8 cellular contexts compared by ENCODE assay signal in the genomic region with DNA sequence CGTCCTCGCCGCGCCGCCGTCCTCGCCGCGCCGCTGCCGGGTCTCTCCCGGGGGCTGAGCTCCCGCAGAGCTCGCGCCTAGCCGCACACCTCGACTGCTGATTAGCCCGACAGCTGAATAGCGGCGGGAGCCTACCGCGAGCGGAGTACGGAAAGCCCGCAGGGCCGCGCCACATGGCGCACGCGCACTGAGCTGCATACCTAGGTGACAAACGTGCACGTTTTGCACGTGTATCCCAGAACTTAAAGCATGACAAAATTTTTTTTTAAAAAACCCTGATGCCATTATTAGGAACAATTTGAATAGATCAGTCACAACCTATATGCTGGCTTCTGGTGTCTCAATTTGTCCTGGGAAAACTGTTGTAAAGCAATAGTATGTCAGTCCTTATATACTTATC. TPM values are rescaled to one million over a fixed set of nuclear protein-coding genes. Genes with fewer than 3 reads are reported as not detected.
A peak's percentile ranks its signal among the peaks of the same experiment; 100 is the strongest.
DNase-seq lines count a peak whose midpoint lies in the region; ATAC-seq and TF ChIP-seq lines count a peak whose summit lies in the region.

A gene with protein sequence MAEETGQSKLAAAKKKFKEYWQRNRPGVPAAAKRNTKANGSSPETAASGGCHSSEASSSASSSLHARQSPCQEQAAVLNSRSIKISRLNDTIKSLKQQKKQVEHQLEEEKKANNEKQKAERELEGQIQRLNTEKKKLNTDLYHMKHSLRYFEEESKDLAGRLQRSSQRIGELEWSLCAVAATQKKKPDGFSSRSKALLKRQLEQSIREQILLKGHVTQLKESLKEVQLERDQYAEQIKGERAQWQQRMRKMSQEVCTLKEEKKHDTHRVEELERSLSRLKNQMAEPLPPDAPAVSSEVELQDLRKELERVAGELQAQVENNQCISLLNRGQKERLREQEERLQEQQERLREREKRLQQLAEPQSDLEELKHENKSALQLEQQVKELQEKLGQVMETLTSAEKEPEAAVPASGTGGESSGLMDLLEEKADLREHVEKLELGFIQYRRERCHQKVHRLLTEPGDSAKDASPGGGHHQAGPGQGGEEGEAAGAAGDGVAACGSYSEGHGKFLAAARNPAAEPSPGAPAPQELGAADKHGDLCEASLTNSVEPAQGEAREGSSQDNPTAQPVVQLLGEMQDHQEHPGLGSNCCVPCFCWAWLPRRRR (minus strand): TSS at position 122 of the 400 bp plus-strand sequence. CDS start 48,117 bp downstream, outside the sequence.

- TF ChIP-seq CTCF in endothelial cell (IDR thresholded peaks at IDR 0.05; ENCODE audit: unreplicated experiment): no peak
- no peak for TF ChIP-seq CTCF in OCI-LY7 (conservative IDR thresholded peaks at IDR 0.05; ENCODE audit: low read length)

- no peaks in the 10 kb centered on the region for H3K4me1 ChIP-seq in OCI-LY7 (ENCODE audit: insufficient read depth, low read length, poor library complexity, severe bottlenecking)

- no peaks in the 10 kb centered on the region for H3K9me3 Mint-ChIP-seq in endothelial cell (ENCODE audit: unreplicated experiment)

- CTCF ChIA-PET in OCI-LY7 (lab: Charles Lee; ENCODE audit: unreplicated experiment): no interaction called here

- H3K79me2 ChIP-seq in OCI-LY7 (ENCODE audit: insufficient read depth, low read depth, low read length): no peaks in the 10 kb centered on the region

- no peaks in the 10 kb centered on the region for H3K9me2 ChIP-seq in OCI-LY7 (ENCODE audit: insufficient read depth, low read length)

- peak; percentile 60 to 86 for DNase-seq in NCI-H524 (lab: John Stamatoyannopoulos, UW)
- peak; percentile 61 to 71 (median 67) for DNase-seq in activated CD8-positive, alpha-beta memory T cell treated with anti-CD3 and anti-CD28 coated beads for 48 hours (ENCODE audit: low read depth in 2 of 3, low spot score in 2 of 3)
- peak; percentile 68 for DNase-seq in endothelial cell (ENCODE audit: low spot score)
- DNase-seq in middle frontal gyrus (ENCODE audit: extremely low spot score, low spot score): peak; percentile 7
- DNase-seq in stimulated activated CD8-positive, alpha-beta memory T cell treated with anti-CD3 and anti-CD28 coated beads, Interleukin-2, amount 100 ng/mL, for 1 hour (ENCODE audit: low read depth in 2 of 2): peak; percentile 56 to 76
- DNase-seq in OCI-LY7 (ENCODE audit: low spot score): no peak

- intact Hi-C loops in OCI-LY7 (cut with micrococcal nuclease; ENCODE audit: unreplicated experiment): no loop called here

- H3K27ac ChIP-seq in OCI-LY7 (ENCODE audit: low read depth, low read length, poor library complexity, severe bottlenecking): no peak within 1 kb of the TSS

- peaks cover 12% of the 10 kb centered on the region for H3K4me1 Mint-ChIP-seq in endothelial cell (ENCODE audit: unreplicated experiment)

- H3K4me3 ChIP-seq in OCI-LY7 (ENCODE audit: low read depth, low read length, poor library complexity, severe bottlenecking): no peak within 1 kb of the TSS

- ATAC-seq in GM18517 (IDR thresholded peaks at IDR 0.05; ENCODE audit: unreplicated experiment) (peak; percentile 73), HG03095 (IDR thresholded peaks at IDR 0.05; ENCODE audit: unreplicated experiment) (peak; percentile 60)

- no peak within 1 kb of the TSS for H2AFZ ChIP-seq in OCI-LY7 (ENCODE audit: low read length)

- no TSS peak for BruUV-seq in OCI-LY7 (replicated peaks; lab: Mats Ljungman, UMichigan)

- H3K36me3 ChIP-seq in OCI-LY7 (ENCODE audit: insufficient read depth, low read length): no peaks in the 10 kb centered on the region

- peaks cover 11% of the 10 kb centered on the region for H3K27me3 Mint-ChIP-seq in endothelial cell (ENCODE audit: unreplicated experiment)

- no peak within 1 kb of the TSS for H3K4me2 ChIP-seq in OCI-LY7 (ENCODE audit: low read length)

- peak within 1 kb of the TSS; percentile 91 for H3K4me3 Mint-ChIP-seq in endothelial cell (ENCODE audit: unreplicated experiment)

- POLR2A ChIA-PET in OCI-LY7 (lab: Charles Lee): no interaction called here

- no peaks in the 10 kb centered on the region for H3K9me3 ChIP-seq in OCI-LY7 (ENCODE audit: low read length)

- no peaks in the 10 kb centered on the region for H4K20me1 ChIP-seq in OCI-LY7 (ENCODE audit: insufficient read depth, low read length)

- H3K36me3 Mint-ChIP-seq in endothelial cell (ENCODE audit: low read depth, unreplicated experiment): peaks cover 22% of the 10 kb centered on the region

- no peak within 1 kb of the TSS for H3K27ac Mint-ChIP-seq in endothelial cell (ENCODE audit: unreplicated experiment)

RNA-seq across cellular contexts. Expression of the gene that starts here (rescaled TPM):
- total RNA-seq in endothelial cell (ENCODE audit: unreplicated experiment) (46.0 TPM), OCI-LY7 (2022) (10.7 and 10.8 TPM in 2 replicates)
- total RNA-seq in OCI-LY7 (2014; rRNA removed; shearing (Covaris generic)): 8.5 and 9.3 TPM in 2 replicates
